ENCODE assay signal across 20 cellular contexts in genomic region chr7:100817097-100817496, GRCh38. TPM values are rescaled to one million over a fixed set of nuclear protein-coding genes. Genes with fewer than 3 reads are reported as not detected.
A peak's percentile ranks its signal among the peaks of the same experiment; 100 is the strongest.
DNase-seq lines count a peak whose midpoint lies in the region; ATAC-seq and TF ChIP-seq lines count a peak whose summit lies in the region.
"Had no signal": no experiment of that assay in that cellular context is flagged by ENCODE, and none has a peak within 500 bp of the region (broad histone marks: within the 10 kb centered on the region; RNA-seq: fewer than 3 reads in every experiment).

No MANE protein-coding gene starts in this region.

- no peak overlapping the region for H4K91ac ChIP-seq in trophoblast cell (ENCODE audit: low read depth, low read length)

- H3K9me3 ChIP-seq in right lobe of liver: no peaks in the 10 kb centered on the region
- no peaks in the 10 kb centered on the region for H3K9me3 ChIP-seq in trophoblast cell (ENCODE audit: insufficient read depth, low read depth, low read length)
- no peaks in the 10 kb centered on the region for H3K9me3 ChIP-seq in esophagus muscularis mucosa
- H3K9me3 ChIP-seq in mammary epithelial cell (replicated peaks; ENCODE audit: insufficient read depth, low read length): no peaks in the 10 kb centered on the region
- H3K9me3 ChIP-seq: BE2C had no signal

- H3K27ac ChIP-seq in RWPE1: peak overlapping the region; percentile 76
- peak overlapping the region in 2 of 3 donors; percentile 56 to 82 for H3K27ac ChIP-seq in right lobe of liver
- H3K27ac ChIP-seq in trophoblast cell (ENCODE audit: low read depth, low read length): no peak overlapping the region
- H3K27ac ChIP-seq in esophagus muscularis mucosa (replicated peaks in 1 of 4): no peak overlapping the region
- H3K27ac ChIP-seq in mammary epithelial cell (ENCODE audit: insufficient read depth, low read depth, low read length): no peak overlapping the region
- H3K27ac ChIP-seq: C4-2B, HL-60 had no signal

- H2AFZ ChIP-seq in trophoblast cell (ENCODE audit: insufficient read depth, low read length, poor library complexity) (no peak overlapping the region), mammary epithelial cell (ENCODE audit: low read depth, low read length) (no peak overlapping the region)

- H3K4me3 Mint-ChIP-seq in activated naive CD8-positive, alpha-beta T cell treated with anti-CD3 and anti-CD28 coated beads, Interleukin-2, amount 50 U/mL, for 24 hours: no peak overlapping the region
- H3K4me3 Mint-ChIP-seq: CD4-positive, alpha-beta T cell had no signal

- DNase-seq in D341Med (ENCODE audit: low spot score) (peak; percentile 31), RWPE1 (ENCODE audit: low spot score) (no peak), right lobe of liver (no peak), trophoblast cell (no peak), esophagus muscularis mucosa (ENCODE audit: extremely low spot score) (no peak), mucosa of gallbladder (ENCODE audit: low spot score) (no peak), mammary epithelial cell (no peak)
- DNase-seq in activated naive CD8-positive, alpha-beta T cell treated with anti-CD3 and anti-CD28 coated beads, Interleukin-2, amount 50 U/mL, for 24 hours: no peak
- DNase-seq: BE2C; CD4-positive, alpha-beta T cell; DMS 273 treated with DMSO at 0.1 percent for 48 hours; DMS53; DND-41; EL; HCEC 1CT; KG1 had no signal

- no peak overlapping the region for H3K4me2 ChIP-seq in trophoblast cell (ENCODE audit: low read length)
- no peak overlapping the region for H3K4me2 ChIP-seq in mammary epithelial cell (ENCODE audit: insufficient read depth, low read depth, low read length)

- no peak for TF ChIP-seq POLR2A in right lobe of liver (IDR thresholded peaks at IDR 0.05)
- no peak for TF ChIP-seq POLR2A in esophagus muscularis mucosa (IDR thresholded peaks at IDR 0.05; ENCODE audit: low read depth)

- H3K14ac ChIP-seq in trophoblast cell (ENCODE audit: low read length): no peak overlapping the region

- no peaks in the 10 kb centered on the region for H3K79me2 ChIP-seq in trophoblast cell (ENCODE audit: control insufficient read depth, insufficient read depth, low read length, poor library complexity)
- H3K79me2 ChIP-seq in mammary epithelial cell (ENCODE audit: insufficient read depth, low read length): peaks cover 24% of the 10 kb centered on the region

- H3K79me1 ChIP-seq in trophoblast cell (ENCODE audit: low read length): peaks cover 6% of the 10 kb centered on the region

- TF ChIP-seq CTCF in RWPE1 (conservative IDR thresholded peaks at IDR 0.05; ENCODE audit: low read depth) (no peak), right lobe of liver (IDR thresholded peaks at IDR 0.05) (no peak), esophagus muscularis mucosa (IDR thresholded peaks at IDR 0.05) (no peak), mammary epithelial cell (conservative IDR thresholded peaks at IDR 0.05 in 1 of 2, IDR thresholded peaks at IDR 0.05 in 1 of 2; ENCODE audit: extremely low read depth in 1 of 2, insufficient read depth in 1 of 2, low read depth in 1 of 2, low read length in 2 of 2) (no peak)

- WGBS in right lobe of liver (ENCODE audit: insufficient coverage, low coverage, low lambda C conversion rate, missing lambda C conversion rate): 95% methylated on average over 10 of the region's 19 CpGs
- no CpG with 5 or more reads among the region's 19 CpGs for WGBS in trophoblast cell (ENCODE audit: extremely low coverage, insufficient coverage, insufficient read length)
- 97% methylated on average over 19 of the region's 19 CpGs for WGBS in esophagus muscularis mucosa
- WGBS in mammary epithelial cell (ENCODE audit: low coverage, missing lambda C conversion rate): 96% methylated on average over 19 of the region's 19 CpGs

- H3K23ac ChIP-seq in trophoblast cell (ENCODE audit: low read length): no peak overlapping the region

- no peaks in the 10 kb centered on the region for H4K20me1 ChIP-seq in mammary epithelial cell (ENCODE audit: insufficient read depth, low read length)

- H3K9me3 Mint-ChIP-seq in activated naive CD8-positive, alpha-beta T cell treated with anti-CD3 and anti-CD28 coated beads, Interleukin-2, amount 50 U/mL, for 24 hours: no peaks in the 10 kb centered on the region
- H3K9me3 Mint-ChIP-seq: CD4-positive, alpha-beta T cell; IgD-negative memory B cell had no signal

- H3K36me3 ChIP-seq in right lobe of liver (peaks cover 5 to 80% (median 34%) of the 10 kb centered on the region in 4 donors), trophoblast cell (ENCODE audit: control insufficient read depth in 1 of 2, insufficient read depth in 2 of 2, low read length in 2 of 2) (peaks cover 90 to 91% of the 10 kb centered on the region in 2 experiments), esophagus muscularis mucosa (peaks cover 55 to 99% (median 96%) of the 10 kb centered on the region in 4 donors), mammary epithelial cell (ENCODE audit: insufficient read depth, low read length) (peaks cover 38% of the 10 kb centered on the region)
- H3K36me3 ChIP-seq: BE2C had no signal

- H3K4me1 ChIP-seq in right lobe of liver (peaks cover 0 to 30% (median 5%) of the 10 kb centered on the region in 4 donors), trophoblast cell (ENCODE audit: control insufficient read depth in 1 of 2, insufficient read depth in 2 of 2, low read length in 2 of 2) (peaks cover 0 to 2% of the 10 kb centered on the region in 2 experiments), esophagus muscularis mucosa (no peaks in the 10 kb centered on the region), mammary epithelial cell (ENCODE audit: insufficient read depth, low read length) (peaks cover 7% of the 10 kb centered on the region)
- H3K4me1 ChIP-seq: BE2C had no signal

- no peaks in the 10 kb centered on the region for H3K27me3 ChIP-seq in right lobe of liver
- no peaks in the 10 kb centered on the region for H3K27me3 ChIP-seq in trophoblast cell (ENCODE audit: insufficient read depth, low read length)
- no peaks in the 10 kb centered on the region for H3K27me3 ChIP-seq in esophagus muscularis mucosa
- no peaks in the 10 kb centered on the region for H3K27me3 ChIP-seq in mammary epithelial cell (ENCODE audit: insufficient read depth, low read length)
- H3K27me3 ChIP-seq: BE2C had no signal

- no peak for TF ChIP-seq EP300 in esophagus muscularis mucosa (IDR thresholded peaks at IDR 0.05)

- no peaks in the 10 kb centered on the region for H3K4me1 Mint-ChIP-seq in activated naive CD8-positive, alpha-beta T cell treated with anti-CD3 and anti-CD28 coated beads, Interleukin-2, amount 50 U/mL, for 24 hours
- H3K4me1 Mint-ChIP-seq: IgD-negative memory B cell had no signal

- no TSS peak for BruUV-seq in mammary epithelial cell (replicated peaks; lab: Mats Ljungman, UMichigan)

- H3K36me3 Mint-ChIP-seq in activated naive CD8-positive, alpha-beta T cell treated with anti-CD3 and anti-CD28 coated beads, Interleukin-2, amount 50 U/mL, for 24 hours (ENCODE audit: low read depth): no peaks in the 10 kb centered on the region

- no peaks in the 10 kb centered on the region for H3K27me3 Mint-ChIP-seq in activated naive CD8-positive, alpha-beta T cell treated with anti-CD3 and anti-CD28 coated beads, Interleukin-2, amount 50 U/mL, for 24 hours
- H3K27me3 Mint-ChIP-seq: CD4-positive, alpha-beta T cell had no signal

- H3K27ac Mint-ChIP-seq in activated naive CD8-positive, alpha-beta T cell treated with anti-CD3 and anti-CD28 coated beads, Interleukin-2, amount 50 U/mL, for 24 hours: no peak overlapping the region
- H3K27ac Mint-ChIP-seq: CD4-positive, alpha-beta T cell; IgD-negative memory B cell had no signal

- H4K12ac ChIP-seq in trophoblast cell (ENCODE audit: low read depth, low read length): no peak overlapping the region

- no peak overlapping the region for H3K9ac ChIP-seq in trophoblast cell (ENCODE audit: low read length)
- no peak overlapping the region for H3K9ac ChIP-seq in mammary epithelial cell (ENCODE audit: insufficient read depth, low read length)

- no peak overlapping the region for H2BK12ac ChIP-seq in trophoblast cell (ENCODE audit: low read length)

- no peak overlapping the region for H3K18ac ChIP-seq in trophoblast cell (ENCODE audit: low read length)

- no peak overlapping the region for H3K4me3 ChIP-seq in right lobe of liver
- H3K4me3 ChIP-seq in trophoblast cell (ENCODE audit: low read depth, low read length): no peak overlapping the region
- no peak overlapping the region for H3K4me3 ChIP-seq in esophagus muscularis mucosa
- H3K4me3 ChIP-seq in mammary epithelial cell (replicated peaks in 1 of 3; ENCODE audit: insufficient read depth in 1 of 3, low read depth in 2 of 3, low read length in 3 of 3): no peak overlapping the region
- H3K4me3 ChIP-seq: GM12878 had no signal

- peak overlapping the region; percentile 36 for H2BK120ac ChIP-seq in trophoblast cell (ENCODE audit: insufficient read depth, low read length, poor library complexity)

- H2AK5ac ChIP-seq in trophoblast cell (ENCODE audit: low read length): no peak overlapping the region

- dilution Hi-C loops in mammary epithelial cell (cut with HindIII; ENCODE audit: low sequenced_read_pairs): no loop called here

- in situ Hi-C loops in mammary epithelial cell (cut with MboI; ENCODE audit: low sequenced_read_pairs in 2 of 2): no loop called here

- intact Hi-C loops in right lobe of liver (cut with DNase I): no loop called here
- intact Hi-C loops in esophagus muscularis mucosa (cut with DNase I): no loop called here
- intact Hi-C loops in mammary epithelial cell (cut with micrococcal nuclease): no loop called here

- CTCF ChIA-PET in RWPE1 (lab: Yijun Ruan, JAX) (interaction anchor here (0.6 kb wide), 1 partner anchor 127 kb away, joined by 9 read pairs; no protein-coding TSS in a partner anchor), mammary epithelial cell (lab: Charles Lee; ENCODE audit: low non-redundant PET) (no interaction called here)

- H4K8ac ChIP-seq in trophoblast cell (ENCODE audit: low read depth, low read length): no peak overlapping the region

- no peak for ATAC-seq in right lobe of liver
- no peak for ATAC-seq in activated naive CD8-positive, alpha-beta T cell treated with anti-CD3 and anti-CD28 coated beads, Interleukin-2, amount 50 U/mL, for 24 hours
- ATAC-seq: GM12878 had no signal

- POLR2A ChIA-PET in RWPE1 (lab: Yijun Ruan, JAX; ENCODE audit: low non-redundant PET): no interaction called here

- no peak overlapping the region for H3K4ac ChIP-seq in trophoblast cell (ENCODE audit: low read depth, low read length)

- no peak overlapping the region for H2BK5ac ChIP-seq in trophoblast cell (ENCODE audit: low read depth, low read length, poor library complexity)

RNA-seq across cellular contexts. Expression of gene EPHB4, which starts 10.2 kb away (rescaled TPM):
- 10 to 100 TPM; 23.9 to 43.7 (median 36.8) TPM for total RNA-seq in right lobe of liver
- 103 and 106 TPM in 2 replicates for polyA plus RNA-seq in trophoblast cell (2013)
- total RNA-seq in esophagus muscularis mucosa: 10 to 100 TPM; 26.2 to 92.4 (median 59.0) TPM
- total RNA-seq in mucosa of gallbladder: 165 TPM
- 10 to 100 TPM; 75.0 to 81.0 TPM for total RNA-seq in mammary epithelial cell
- polyA plus RNA-seq in mammary epithelial cell: 71.4 TPM
- polyA minus RNA-seq in mammary epithelial cell: 145 TPM
- polyA plus RNA-seq: IgD-negative memory B cell had no signal

RNA-seq across cellular contexts. Expression of gene SLC12A9, which starts 35.4 kb away (rescaled TPM):
- total RNA-seq in right lobe of liver: 10 to 100 TPM in 2 of 6 experiments, 1 to 10 TPM in 4; 7.1 to 10.6 (median 9.2) TPM
- 18.4 and 20.0 TPM in 2 replicates for polyA plus RNA-seq in trophoblast cell (2013)
- 10 to 100 TPM; 15.0 to 26.0 (median 19.9) TPM for total RNA-seq in esophagus muscularis mucosa
- total RNA-seq in mucosa of gallbladder: 76.1 TPM
- total RNA-seq in mammary epithelial cell: 10 to 100 TPM; 11.7 to 31.0 TPM
- 11.5 TPM for polyA plus RNA-seq in mammary epithelial cell
- polyA minus RNA-seq in mammary epithelial cell: 18.6 TPM

RNA-seq across cellular contexts. Expression of gene TRIP6, which starts 50.1 kb away (rescaled TPM):
- total RNA-seq in right lobe of liver (10 to 100 TPM; 21.4 to 58.6 (median 43.2) TPM), esophagus muscularis mucosa (10 to 100 TPM; 60.2 to 89.9 (median 81.2) TPM), mucosa of gallbladder (91.0 TPM), mammary epithelial cell (100 to 1,000 TPM in 1 of 2 donors, 10 to 100 TPM in 1; 56.3 to 129 TPM)
- polyA plus RNA-seq in trophoblast cell (2013): 75.4 and 76.0 TPM in 2 replicates
- polyA plus RNA-seq in mammary epithelial cell: 125 TPM
- polyA minus RNA-seq in mammary epithelial cell: 66.4 TPM

RNA-seq across cellular contexts. Expression of gene SRRT, which starts 57.8 kb away (rescaled TPM):
- 10 to 100 TPM; 22.4 to 65.7 (median 49.1) TPM for total RNA-seq in right lobe of liver
- polyA plus RNA-seq in trophoblast cell (2013): 115 and 117 TPM in 2 replicates
- total RNA-seq in esophagus muscularis mucosa: 10 to 100 TPM; 47.2 to 69.6 (median 61.7) TPM
- 150 TPM for total RNA-seq in mucosa of gallbladder
- 100 to 1,000 TPM in 1 of 2 donors, 10 to 100 TPM in 1; 29.5 to 127 TPM for total RNA-seq in mammary epithelial cell
- 57.6 TPM for polyA plus RNA-seq in mammary epithelial cell
- polyA minus RNA-seq in mammary epithelial cell: 127 TPM

Comparison
In these comparisons a context has a peak if more than half of its experiments do, and no peak if none do; other contexts are left out.
1. H3K27ac ChIP-seq: peak in RWPE1 (single experiment) and right lobe of liver (2 of 3); none in trophoblast cell (single experiment), esophagus muscularis mucosa (0 of 4) and mammary epithelial cell (single experiment).